ENCODE assay signal across 9 cellular contexts in genomic region chr17:18526099-18526498, GRCh38. TPM values are rescaled to one million over a fixed set of nuclear protein-coding genes. Genes with fewer than 3 reads are reported as not detected.
"Had no signal": no experiment of that assay in that cellular context is flagged by ENCODE, and none has a peak within 500 bp of the region (broad histone marks: within the 10 kb centered on the region; RNA-seq: fewer than 3 reads in every experiment).

No MANE protein-coding gene starts in this region.

RNA-seq across cellular contexts. Expression of gene LGALS9C, which starts 49.5 kb away (rescaled TPM):
- total RNA-seq: subcutaneous adipose tissue, temporal lobe, thoracic aorta, thyroid gland, tibial nerve, upper lobe of right lung, ureter, urinary bladder, uterus had no signal
